Comparison of ENCODE assay signal across 14 cellular contexts in the genomic region with DNA sequence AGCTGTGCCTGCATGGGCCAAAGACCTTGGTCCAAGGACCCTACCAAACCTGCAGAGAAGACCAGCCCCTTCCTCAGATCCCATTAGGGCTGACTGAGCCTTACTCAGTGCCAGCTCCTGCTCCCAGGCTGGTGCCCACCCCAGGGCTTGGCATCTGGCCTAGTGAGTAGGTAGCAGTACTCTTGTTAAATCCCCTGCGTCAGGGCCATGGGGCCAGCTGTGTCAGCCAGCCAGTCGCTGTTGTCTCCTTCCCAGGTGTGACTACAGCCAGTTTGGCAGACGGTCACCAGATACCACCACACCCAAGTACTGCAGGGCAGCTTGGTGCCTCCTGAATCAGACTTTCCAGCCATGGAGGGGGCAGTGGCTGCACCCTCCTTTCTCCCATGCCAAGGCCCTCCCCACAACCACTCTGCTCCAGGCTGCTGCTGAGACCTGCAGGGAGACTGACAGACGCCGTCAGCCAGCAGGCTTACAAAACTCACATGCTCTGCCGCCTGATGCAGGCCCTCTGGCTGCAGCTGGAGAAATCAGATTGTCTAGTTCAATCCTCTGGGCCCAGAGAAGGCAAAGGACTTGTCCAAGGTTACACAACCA. TPM values are rescaled to one million over a fixed set of nuclear protein-coding genes. Genes with fewer than 3 reads are reported as not detected.
DNase-seq lines count a peak whose midpoint lies in the region; ATAC-seq and TF ChIP-seq lines count a peak whose summit lies in the region.
"Had no signal": no experiment of that assay in that cellular context is flagged by ENCODE, and none has a peak within 500 bp of the region (broad histone marks: within the 10 kb centered on the region; RNA-seq: fewer than 3 reads in every experiment).

No MANE protein-coding gene starts in this region.

- no peaks in the 10 kb centered on the region for H3K9me3 Mint-ChIP-seq in progenitor cell of endocrine pancreas (ENCODE audit: low read depth)
- no peaks in the 10 kb centered on the region for H3K9me3 Mint-ChIP-seq in activated CD8-positive, alpha-beta memory T cell treated with anti-CD3 and anti-CD28 coated beads, Interleukin-2, amount 10 ng/mL, durations not matched to agents 7 days and 5 days (ENCODE audit: low read depth)
- H3K9me3 Mint-ChIP-seq: central memory CD8-positive, alpha-beta T cell had no signal

- DNase-seq in Daoy (ENCODE audit: low read depth) (peak; percentile 52), Panc1 (ENCODE audit: low read depth, low spot score) (no peak), left ventricle myocardium inferior (peak; percentile 53), progenitor cell of endocrine pancreas (ENCODE audit: low spot score, unreplicated experiment) (no peak), mucosa of gallbladder (ENCODE audit: low spot score) (no peak)
- no peak for DNase-seq in activated CD8-positive, alpha-beta memory T cell treated with anti-CD3 and anti-CD28 coated beads, Interleukin-2, amount 10 ng/mL, durations not matched to agents 7 days and 5 days
- no peak for DNase-seq in activated naive CD4-positive, alpha-beta T cell (lab: John Stamatoyannopoulos, UW)
- DNase-seq: NCI-H1436 treated with DMSO at 0.1 percent for 48 hours had no signal

- H3K36me3 Mint-ChIP-seq in progenitor cell of endocrine pancreas (ENCODE audit: insufficient read depth), result peaks cover 1% of the 10 kb centered on the region
- H3K36me3 Mint-ChIP-seq in activated CD8-positive, alpha-beta memory T cell treated with anti-CD3 and anti-CD28 coated beads, Interleukin-2, amount 10 ng/mL, durations not matched to agents 7 days and 5 days, result no peaks in the 10 kb centered on the region

- H3K4me1 Mint-ChIP-seq in progenitor cell of endocrine pancreas (ENCODE audit: low read depth), result peaks cover 22% of the 10 kb centered on the region
- peaks cover 6% of the 10 kb centered on the region for H3K4me1 Mint-ChIP-seq in activated CD8-positive, alpha-beta memory T cell treated with anti-CD3 and anti-CD28 coated beads, Interleukin-2, amount 10 ng/mL, durations not matched to agents 7 days and 5 days

- POLR2A ChIA-PET in Panc1 (lab: Charles Lee), result no interaction called here

- H3K27ac ChIP-seq in Panc1 (ENCODE audit: low read length), result peak overlapping the region; percentile 66
- peak overlapping the region; percentile 82 for H3K27ac ChIP-seq in left ventricle myocardium inferior (replicated peaks)
- H3K27ac ChIP-seq: BLaER1 treated with 17β-estradiol and CSF1 and Interleukin-3, amounts not matched to agents 10 nM and 100 nM had no signal

- peak overlapping the region in 1 of 2 experiments; percentile 25; a peak in 1 of 4 replicates for H3K4me3 ChIP-seq in Panc1 (ENCODE audit: low read depth in 2 of 2, low read length in 2 of 2)
- H3K4me3 ChIP-seq in left ventricle myocardium inferior, result peak overlapping the region; percentile 75
- H3K4me3 ChIP-seq: BLaER1 treated with 17β-estradiol and CSF1 and Interleukin-3, amounts not matched to agents 10 nM and 100 nM; SJSA1 had no signal

- in situ Hi-C loops in Panc1 (cut with HindIII; ENCODE audit: low pct_unique_long_range_greater_than_20kb, low sequenced_read_pairs), result no loop called here

- no peaks in the 10 kb centered on the region for H3K9me3 ChIP-seq in Panc1 (ENCODE audit: control insufficient read depth, insufficient read depth, low read depth, low read length)
- no peaks in the 10 kb centered on the region for H3K9me3 ChIP-seq in left ventricle myocardium inferior (replicated peaks)
- H3K9me3 ChIP-seq: BLaER1 treated with 17β-estradiol and CSF1 and Interleukin-3, amounts not matched to agents 10 nM and 100 nM; SJSA1 had no signal

- no peak overlapping the region for H3K4me3 Mint-ChIP-seq in progenitor cell of endocrine pancreas (ENCODE audit: low read depth)
- H3K4me3 Mint-ChIP-seq in activated CD8-positive, alpha-beta memory T cell treated with anti-CD3 and anti-CD28 coated beads, Interleukin-2, amount 10 ng/mL, durations not matched to agents 7 days and 5 days, result no peak overlapping the region
- H3K4me3 Mint-ChIP-seq: central memory CD8-positive, alpha-beta T cell had no signal

- H3K4me1 ChIP-seq in Panc1 (ENCODE audit: control insufficient read depth, insufficient read depth, low read length), result peaks cover 54% of the 10 kb centered on the region
- H3K4me1 ChIP-seq in left ventricle myocardium inferior, result peaks cover 74% of the 10 kb centered on the region

- peaks cover 4% of the 10 kb centered on the region for H3K27me3 Mint-ChIP-seq in progenitor cell of endocrine pancreas
- peaks cover 32% of the 10 kb centered on the region for H3K27me3 Mint-ChIP-seq in activated CD8-positive, alpha-beta memory T cell treated with anti-CD3 and anti-CD28 coated beads, Interleukin-2, amount 10 ng/mL, durations not matched to agents 7 days and 5 days

- intact Hi-C loops in Panc1 (cut with micrococcal nuclease; ENCODE audit: unreplicated experiment) (no loop called here), left ventricle myocardium inferior (cut with micrococcal nuclease) (no loop called here)

- H3K27me3 ChIP-seq in Panc1 (ENCODE audit: control insufficient read depth, insufficient read depth, low read length) (no peaks in the 10 kb centered on the region), left ventricle myocardium inferior (ENCODE audit: low read depth) (no peaks in the 10 kb centered on the region)
- H3K27me3 ChIP-seq: SJSA1 had no signal

- BruUV-seq in Panc1 (replicated peaks; lab: Mats Ljungman, UMichigan), result no TSS peak

- CTCF ChIA-PET in Panc1 (lab: Charles Lee), result no interaction called here
- CTCF ChIA-PET in activated CD8-positive, alpha-beta memory T cell treated with anti-CD3 and anti-CD28 coated beads, Interleukin-2, amount 10 ng/mL, durations not matched to agents 7 days and 5 days (lab: Charles Lee), result interaction anchor here (1.6 to 3.5 kb wide), 2 partner anchors 12 to 36 kb away, joined by 4 to 23 read pairs; no protein-coding TSS in a partner anchor

- peak; percentile 9 for ATAC-seq in Panc1
- no peak for ATAC-seq in activated CD8-positive, alpha-beta memory T cell treated with anti-CD3 and anti-CD28 coated beads, Interleukin-2, amount 10 ng/mL, durations not matched to agents 7 days and 5 days
- ATAC-seq in HG03135 (IDR thresholded peaks at IDR 0.05; ENCODE audit: unreplicated experiment), result no peak

- H3K27ac Mint-ChIP-seq in progenitor cell of endocrine pancreas, result peak overlapping the region; percentile 33
- no peak overlapping the region for H3K27ac Mint-ChIP-seq in activated CD8-positive, alpha-beta memory T cell treated with anti-CD3 and anti-CD28 coated beads, Interleukin-2, amount 10 ng/mL, durations not matched to agents 7 days and 5 days

- no peaks in the 10 kb centered on the region for H3K36me3 ChIP-seq in Panc1 (ENCODE audit: control insufficient read depth, insufficient read depth, low read length)
- peaks cover 13% of the 10 kb centered on the region for H3K36me3 ChIP-seq in left ventricle myocardium inferior
- H3K36me3 ChIP-seq: BLaER1 treated with 17β-estradiol and CSF1 and Interleukin-3, amounts not matched to agents 10 nM and 100 nM had no signal

- no peak for TF ChIP-seq CTCF in Panc1 (IDR thresholded peaks at IDR 0.05)
- TF ChIP-seq CTCF in left ventricle myocardium inferior (IDR thresholded peaks at IDR 0.05; ENCODE audit: borderline replicate concordance), result peak; percentile 26
- no peak for TF ChIP-seq CTCF in progenitor cell of endocrine pancreas (IDR thresholded peaks at IDR 0.05; ENCODE audit: unreplicated experiment)

RNA-seq across cellular contexts. Expression of a gene that starts 3.0 kb away (rescaled TPM):
- 2.0 and 3.2 TPM in 2 replicates for total RNA-seq in Daoy (2014; rRNA removed; shearing (Covaris generic))
- 12.6 TPM for total RNA-seq in Panc1 (2021; ENCODE audit: unreplicated experiment)
- 9.5 TPM for polyA plus RNA-seq in Panc1 (2012; ENCODE audit: insufficient read length)
- total RNA-seq in left ventricle myocardium inferior, result 30.2 TPM
- total RNA-seq in progenitor cell of endocrine pancreas, result 5.1 and 5.7 TPM in 2 replicates
- total RNA-seq in activated CD8-positive, alpha-beta memory T cell treated with anti-CD3 and anti-CD28 coated beads, Interleukin-2, amount 10 ng/mL, durations not matched to agents 7 days and 5 days, result not detected
- 9.3 TPM for total RNA-seq in mucosa of gallbladder
- total RNA-seq: activated CD8-positive, alpha-beta memory T cell treated with anti-CD3 and anti-CD28 coated beads for 36 hours had no signal

RNA-seq across cellular contexts. Expression of a gene that starts 16.2 kb away (rescaled TPM):
- 3.3 and 4.4 TPM in 2 replicates for total RNA-seq in Daoy (2014; rRNA removed; shearing (Covaris generic))
- total RNA-seq in Panc1 (2021; ENCODE audit: unreplicated experiment), result 81.2 TPM
- 95.3 TPM for polyA plus RNA-seq in Panc1 (2012; ENCODE audit: insufficient read length)
- 35.7 TPM for total RNA-seq in left ventricle myocardium inferior
- total RNA-seq in progenitor cell of endocrine pancreas, result 48.8 and 49.3 TPM in 2 replicates
- under 1 TPM; 0.15 to 0.19 TPM for total RNA-seq in activated CD8-positive, alpha-beta memory T cell treated with anti-CD3 and anti-CD28 coated beads, Interleukin-2, amount 10 ng/mL, durations not matched to agents 7 days and 5 days
- total RNA-seq in mucosa of gallbladder, result 296 TPM

RNA-seq across cellular contexts. Expression of a gene that starts 49.4 kb away (rescaled TPM):
- 0.11 TPM in 1 of 2 replicates, not detected in the other for total RNA-seq in Daoy (2014; rRNA removed; shearing (Covaris generic))
- 3.2 TPM for total RNA-seq in Panc1 (2021; ENCODE audit: unreplicated experiment)
- 3.8 TPM for polyA plus RNA-seq in Panc1 (2012; ENCODE audit: insufficient read length)
- total RNA-seq in left ventricle myocardium inferior, result 0.27 TPM
- 22.2 and 26.1 TPM in 2 replicates for total RNA-seq in progenitor cell of endocrine pancreas
- not detected for total RNA-seq in activated CD8-positive, alpha-beta memory T cell treated with anti-CD3 and anti-CD28 coated beads, Interleukin-2, amount 10 ng/mL, durations not matched to agents 7 days and 5 days
- total RNA-seq in mucosa of gallbladder, result 20.8 TPM
- total RNA-seq: pulmonary artery endothelial cell, SJSA1 had no signal

Comparison
In these comparisons a context has a peak if more than half of its experiments do, and no peak if none do; other contexts are left out.
1. DNase-seq: peak in Daoy (single experiment) and left ventricle myocardium inferior (single experiment); none in Panc1 (single experiment), progenitor cell of endocrine pancreas (single experiment), activated CD8-positive, alpha-beta memory T cell treated with anti-CD3 and anti-CD28 coated beads, Interleukin-2, amount 10 ng/mL, durations not matched to agents 7 days and 5 days (single experiment), mucosa of gallbladder (single experiment) and activated naive CD4-positive, alpha-beta T cell (0 of 4).